ENCODE assay signal across 35 cellular contexts in genomic region chr4:94887027-94887426, GRCh38.
"Had no signal": no experiment of that assay in that cellular context is flagged by ENCODE, and none has a peak within 500 bp of the region (broad histone marks: within the 10 kb centered on the region; RNA-seq: fewer than 3 reads in every experiment).

No MANE protein-coding gene starts in this region.

- H3K36me3 ChIP-seq: adrenal gland, brain microvascular endothelial cell, breast epithelium had no signal

- H3K9me3 Mint-ChIP-seq: activated B cell treated with CpG ODN at 0.5 μM for 24 hours; activated CD4-positive, alpha-beta T cell treated with anti-CD3 and anti-CD28 coated beads, Interleukin-2, amount 10 ng/mL, durations not matched to agents 24 days and 14 days; activated CD8-positive, alpha-beta T cell treated with anti-CD3 and anti-CD28 coated beads for 36 hours; activated naive CD4-positive, alpha-beta T cell treated with anti-CD3 and anti-CD28 coated beads for 36 hours; activated naive CD4-positive, alpha-beta T cell treated with anti-CD3 and anti-CD28 coated beads, Interleukin-2, amount 50 U/mL, for 72 hours; activated naive CD8-positive, alpha-beta T cell treated with anti-CD3 and anti-CD28 coated beads for 36 hours; activated T-cell treated with anti-CD3 and anti-CD28 coated beads, Interleukin-2, amount 50 U/mL, for 72 hours; activated T-helper 1 cell treated with anti-CD3 and anti-CD28 coated beads, Interleukin-12 subunit alpha, Interleukin-12 subunit beta, Interleukin-2, Interleukin-4 antibody, amounts not matched to agents 30 ng/mL and 10 ng/mL and 1 ng/mL, durations not matched to agents 14 hours and 24 hours and 36 hours; T-helper 2 cell treated with Interferon-gamma antibody and Interleukin-4, amounts not matched to agents 5 μg/mL and 100 μg/mL, for 36 hours had no signal

- H3K27ac ChIP-seq: adrenal gland, body of pancreas, brain microvascular endothelial cell, breast epithelium, VCaP had no signal

- H3K4me1 Mint-ChIP-seq: activated B cell treated with CpG ODN at 0.5 μM for 24 hours; activated CD4-positive, alpha-beta T cell treated with anti-CD3 and anti-CD28 coated beads, Interleukin-2, amount 10 ng/mL, durations not matched to agents 24 days and 14 days; activated naive CD8-positive, alpha-beta T cell treated with anti-CD3 and anti-CD28 coated beads for 36 hours; activated T-helper 17 cell treated with anti-CD3 and anti-CD28 coated beads, Interleukin-2, amount 50 U/mL, for 72 hours had no signal

- H3K4me3 Mint-ChIP-seq: activated B cell treated with CpG ODN at 0.5 μM for 24 hours; activated CD4-positive, alpha-beta memory T cell treated with anti-CD3 and anti-CD28 coated beads for 36 hours; activated CD4-positive, alpha-beta T cell treated with anti-CD3 and anti-CD28 coated beads, Interleukin-2, amount 10 ng/mL, durations not matched to agents 24 days and 14 days; activated CD8-positive, alpha-beta T cell treated with anti-CD3 and anti-CD28 coated beads for 36 hours; activated naive CD4-positive, alpha-beta T cell treated with anti-CD3 and anti-CD28 coated beads for 36 hours; activated naive CD8-positive, alpha-beta T cell treated with anti-CD3 and anti-CD28 coated beads for 36 hours; activated T-cell treated with anti-CD3 and anti-CD28 coated beads, Interleukin-2, amount 50 U/mL, for 4 hours; activated T-cell treated with anti-CD3 and anti-CD28 coated beads, Interleukin-2, amount 50 U/mL, for 72 hours; activated T-helper 1 cell treated with anti-CD3 and anti-CD28 coated beads, Interleukin-12 subunit alpha, Interleukin-12 subunit beta, Interleukin-2, Interleukin-4 antibody, amounts not matched to agents 30 ng/mL and 10 ng/mL and 1 ng/mL, durations not matched to agents 14 hours and 24 hours and 36 hours; activated T-helper 17 cell treated with anti-CD3 and anti-CD28 coated beads, Interleukin-2, amount 50 U/mL, for 72 hours; T-helper 2 cell treated with Interferon-gamma antibody and Interleukin-4, amounts not matched to agents 5 μg/mL and 100 μg/mL, for 36 hours had no signal

- ATAC-seq: activated CD8-positive, alpha-beta T cell treated with anti-CD3 and anti-CD28 coated beads for 36 hours; activated naive CD4-positive, alpha-beta T cell treated with anti-CD3 and anti-CD28 coated beads, Interleukin-2, amount 50 U/mL, for 72 hours; activated T-cell treated with anti-CD3 and anti-CD28 coated beads, Interleukin-2, amount 50 U/mL, for 4 hours; activated T-cell treated with anti-CD3 and anti-CD28 coated beads, Interleukin-2, amount 50 U/mL, for 72 hours; activated T-helper 17 cell treated with anti-CD3 and anti-CD28 coated beads, Interleukin-2, amount 50 U/mL, for 72 hours; body of pancreas had no signal

- FAIRE-seq: astrocyte, TTC549 had no signal

- H3K27me3 Mint-ChIP-seq: activated B cell treated with CpG ODN at 0.5 μM for 24 hours; activated CD4-positive, alpha-beta memory T cell treated with anti-CD3 and anti-CD28 coated beads for 36 hours; activated CD4-positive, alpha-beta T cell treated with anti-CD3 and anti-CD28 coated beads, Interleukin-2, amount 10 ng/mL, durations not matched to agents 24 days and 14 days; activated CD8-positive, alpha-beta T cell treated with anti-CD3 and anti-CD28 coated beads for 36 hours had no signal

- H3K36me3 Mint-ChIP-seq: activated CD4-positive, alpha-beta memory T cell treated with anti-CD3 and anti-CD28 coated beads for 36 hours; activated naive CD4-positive, alpha-beta T cell treated with anti-CD3 and anti-CD28 coated beads, Interleukin-2, amount 50 U/mL, for 72 hours; activated naive CD8-positive, alpha-beta T cell treated with anti-CD3 and anti-CD28 coated beads for 36 hours had no signal

- H3K27ac Mint-ChIP-seq: activated B cell treated with CpG ODN at 0.5 μM for 24 hours; activated CD4-positive, alpha-beta memory T cell treated with anti-CD3 and anti-CD28 coated beads for 36 hours; activated CD4-positive, alpha-beta T cell treated with anti-CD3 and anti-CD28 coated beads, Interleukin-2, amount 10 ng/mL, durations not matched to agents 24 days and 14 days; activated CD8-positive, alpha-beta T cell treated with anti-CD3 and anti-CD28 coated beads for 36 hours; activated naive CD4-positive, alpha-beta T cell treated with anti-CD3 and anti-CD28 coated beads for 36 hours; activated naive CD4-positive, alpha-beta T cell treated with anti-CD3 and anti-CD28 coated beads, Interleukin-2, amount 50 U/mL, for 72 hours; activated naive CD8-positive, alpha-beta T cell treated with anti-CD3 and anti-CD28 coated beads for 36 hours; activated T-cell treated with anti-CD3 and anti-CD28 coated beads, Interleukin-2, amount 50 U/mL, for 72 hours; activated T-helper 1 cell treated with anti-CD3 and anti-CD28 coated beads, Interleukin-12 subunit alpha, Interleukin-12 subunit beta, Interleukin-2, Interleukin-4 antibody, amounts not matched to agents 30 ng/mL and 10 ng/mL and 1 ng/mL, durations not matched to agents 14 hours and 24 hours and 36 hours; activated T-helper 17 cell treated with anti-CD3 and anti-CD28 coated beads, Interleukin-2, amount 50 U/mL, for 72 hours; T-helper 2 cell treated with Interferon-gamma antibody and Interleukin-4, amounts not matched to agents 5 μg/mL and 100 μg/mL, for 36 hours had no signal

- H3K9me3 ChIP-seq: adrenal gland, body of pancreas had no signal

- H3K27me3 ChIP-seq: body of pancreas, brain microvascular endothelial cell, breast epithelium had no signal

- H3K4me3 ChIP-seq: adrenal gland, body of pancreas, breast epithelium had no signal

- DNase-seq: activated B cell treated with CpG ODN at 0.5 μM for 24 hours; activated CD4-positive, alpha-beta memory T cell treated with anti-CD3 and anti-CD28 coated beads for 36 hours; activated CD4-positive, alpha-beta T cell treated with anti-CD3 and anti-CD28 coated beads for 4 hours; activated CD4-positive, alpha-beta T cell treated with anti-CD3 and anti-CD28 coated beads, Interleukin-2, amount 10 ng/mL, durations not matched to agents 24 days and 14 days; activated CD4-positive, alpha-beta T cell treated with anti-CD3 and anti-CD28 coated beads, Interleukin-2, amount 50 U/mL, for 1 hour; activated CD4-positive, alpha-beta T cell treated with anti-CD3 and anti-CD28 coated beads, Interleukin-2, amount 50 U/mL, for 4 hours; activated CD4-positive, CD25-positive, alpha-beta regulatory T cell treated with anti-CD3 and anti-CD28 coated beads, Interleukin-2, amount 50 U/mL, for 72 hours; activated CD8-positive, alpha-beta memory T cell treated with anti-CD3 and anti-CD28 coated beads, Interleukin-2, amount 50 U/mL, for 4 hours; activated CD8-positive, alpha-beta T cell treated with anti-CD3 and anti-CD28 coated beads for 36 hours; activated effector memory CD4-positive, alpha-beta T cell treated with anti-CD3 and anti-CD28 coated beads, Interleukin-2, amount 50 U/mL, for 16 hours; activated gamma-delta T cell treated with Interleukin-2 at 50 U/mL for 16 hours; activated naive CD4-positive, alpha-beta T cell; activated naive CD4-positive, alpha-beta T cell treated with anti-CD3 and anti-CD28 coated beads for 36 hours; activated naive CD4-positive, alpha-beta T cell treated with anti-CD3 and anti-CD28 coated beads, Interleukin-2, amount 50 U/mL, for 16 hours; activated naive CD8-positive, alpha-beta T cell treated with anti-CD3 and anti-CD28 coated beads for 36 hours; activated T-cell treated with anti-CD3 and anti-CD28 coated beads for 4 hours; activated T-cell treated with anti-CD3 and anti-CD28 coated beads, Interleukin-2, amount 50 U/mL, for 1 hour; activated T-cell treated with anti-CD3 and anti-CD28 coated beads, Interleukin-2, amount 50 U/mL, for 4 hours; activated T-cell treated with anti-CD3 and anti-CD28 coated beads, Interleukin-2, amount 50 U/mL, for 72 hours; adrenal gland; amniotic stem cell; aorta; body of pancreas; brain microvascular endothelial cell; central memory CD4-positive, alpha-beta T cell; T-helper 2 cell; T-helper 9 cell had no signal

- H3K4me1 ChIP-seq: adrenal gland, body of pancreas, breast epithelium had no signal
